In the genomic region with DNA sequence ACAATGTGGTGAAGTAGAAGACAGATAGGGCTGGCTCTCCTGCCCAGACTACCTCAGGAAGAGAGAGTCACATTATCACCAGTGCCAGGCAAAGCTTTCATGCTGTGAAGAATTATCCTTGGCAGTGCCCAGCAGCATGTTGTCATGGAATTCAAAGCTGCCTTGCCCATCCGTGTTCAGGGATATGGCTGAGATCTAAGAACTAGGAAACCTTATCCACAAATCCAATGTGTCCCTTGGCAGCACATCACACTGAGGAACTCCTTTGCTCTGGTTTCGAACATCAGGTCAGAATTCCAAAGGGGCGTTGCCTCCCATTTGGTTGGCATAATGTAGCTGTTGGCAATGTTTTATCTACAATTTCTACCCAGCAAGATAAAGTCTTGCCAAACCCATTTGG, we compare ENCODE assay signal across 19 cellular contexts. TPM values are rescaled to one million over a fixed set of nuclear protein-coding genes. Genes with fewer than 3 reads are reported as not detected.
DNase-seq lines count a peak whose midpoint lies in the region; ATAC-seq lines count a peak whose summit lies in the region.
"Had no signal": no experiment of that assay in that cellular context is flagged by ENCODE, and none has a peak within 500 bp of the region (broad histone marks: within the 10 kb centered on the region; RNA-seq: fewer than 3 reads in every experiment).

No MANE protein-coding gene starts in this region.

- intact Hi-C loops in Right ventricle myocardium superior (cut with DNase I) = loop anchor here (2.0 kb wide), 1 partner anchor 139 kb away; no protein-coding TSS in a partner anchor
- intact Hi-C loops in cardiac septum (cut with DNase I) = loop anchor here (5.0 kb wide), 1 partner anchor 37 kb away; no protein-coding TSS in a partner anchor

- no peak for DNase-seq in Right ventricle myocardium superior
- no peak for DNase-seq in cardiac septum (ENCODE audit: low spot score)
- DNase-seq in cerebellar nuclear complex (lab: John Stamatoyannopoulos, UW) = peak; percentile 14 to 55
- DNase-seq in myocyte (ENCODE audit: low read depth) = peak; percentile 24
- DNase-seq in ureter (ENCODE audit: low spot score) = peak; percentile 50
- no peak for DNase-seq in ecto neural progenitor cell (ENCODE audit: low spot score)
- no peak for DNase-seq in GOT3 (lab: John Stamatoyannopoulos, UW)
- DNase-seq: activated CD4-positive, CD25-positive, alpha-beta regulatory T cell; CD4-positive, CD25-positive, alpha-beta regulatory T cell; DND-41; NCI-H1417; ovary; T-helper 1 cell had no signal

- ATAC-seq in Right ventricle myocardium superior (ENCODE audit: poor library complexity) = peak; percentile 19
- no peak for ATAC-seq in GM18502 (IDR thresholded peaks at IDR 0.05; ENCODE audit: poor library complexity, unreplicated experiment)
- ATAC-seq: stimulated activated memory B cell treated with anti-CD40 and anti-IgM and Interleukin-4, amounts not matched to agents 10 μg/mL and 1 μg/mL and 100 μg/mL, for 72 hours had no signal

RNA-seq across cellular contexts. Expression of a gene that starts 52.7 kb away (rescaled TPM):
- total RNA-seq in Right ventricle myocardium superior (not detected), cardiac septum (not detected), myocyte (0.05 TPM in 1 of 2 replicates, not detected in the other), ureter (70.0 TPM)
- polyA plus RNA-seq in myocyte (2012) = not detected
- total RNA-seq: A673; activated CD8-positive, alpha-beta memory T cell treated with anti-CD3 and anti-CD28 coated beads for 36 hours; CD4-positive, CD25-positive, alpha-beta regulatory T cell; glomerular endothelial cell had no signal
- polyA plus RNA-seq: CD4-positive, CD25-positive, alpha-beta regulatory T cell; IgD-negative memory B cell; ovary had no signal

Comparison
In these comparisons a context has a peak if more than half of its experiments do, and no peak if none do; other contexts are left out.
1. DNase-seq: peak in cerebellar nuclear complex (2 of 2), myocyte (single experiment) and ureter (single experiment); none in Right ventricle myocardium superior (single experiment), cardiac septum (single experiment), ecto neural progenitor cell (single experiment) and GOT3 (single experiment).
2. RNA of a gene that starts 52.7 kb away (total RNA-seq): 70.0 TPM in ureter (single experiment); 0.05 TPM in myocyte, not detected in cardiac septum (single experiment) and not detected in Right ventricle myocardium superior (single experiment); every median in the first group is over 10 times any median in the second.